8 cellular contexts compared by ENCODE assay signal in the genomic region with DNA sequence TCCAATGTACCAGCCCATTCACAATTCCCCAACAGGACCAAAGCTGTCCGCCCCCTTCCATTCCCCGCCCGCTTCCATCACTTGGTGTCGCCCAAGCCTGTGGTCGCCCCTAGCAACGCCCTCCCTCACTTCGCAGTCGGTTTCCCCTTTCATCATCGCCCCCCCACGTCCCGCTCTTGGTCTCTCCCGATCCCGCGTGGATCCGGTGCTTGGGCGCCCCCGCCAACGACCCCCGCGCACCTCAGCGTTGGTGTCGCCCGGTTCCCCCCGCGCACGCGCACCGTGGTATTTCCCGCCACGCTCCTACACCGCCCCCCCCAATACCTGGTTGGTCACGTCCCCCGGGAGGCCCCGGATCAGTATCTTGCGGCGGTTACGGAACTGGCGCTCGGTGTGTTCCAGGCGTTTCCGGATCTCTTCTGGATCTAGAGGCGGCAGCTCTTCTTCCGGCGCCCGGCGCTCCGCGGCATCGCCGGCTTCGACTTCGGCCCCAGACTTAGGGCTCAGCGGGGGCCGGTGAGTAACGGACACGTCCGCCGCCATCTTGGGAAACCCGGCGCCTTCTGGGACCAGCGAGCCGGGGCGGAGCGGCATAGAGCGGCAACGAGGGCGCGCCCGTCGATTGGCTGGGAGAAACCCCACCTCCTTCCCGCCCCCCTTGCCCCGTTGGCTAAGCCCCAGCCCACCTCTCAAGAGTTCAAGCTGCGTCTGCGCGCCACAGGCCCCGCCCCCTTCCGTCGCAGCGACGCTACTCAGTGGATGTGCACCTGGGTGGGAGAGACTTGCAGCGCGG. TPM values are rescaled to one million over a fixed set of nuclear protein-coding genes. Genes with fewer than 3 reads are reported as not detected.
A peak's percentile ranks its signal among the peaks of the same experiment; 100 is the strongest.
DNase-seq lines count a peak whose midpoint lies in the region; ATAC-seq, FAIRE-seq and TF ChIP-seq lines count a peak whose summit lies in the region.

A gene with protein sequence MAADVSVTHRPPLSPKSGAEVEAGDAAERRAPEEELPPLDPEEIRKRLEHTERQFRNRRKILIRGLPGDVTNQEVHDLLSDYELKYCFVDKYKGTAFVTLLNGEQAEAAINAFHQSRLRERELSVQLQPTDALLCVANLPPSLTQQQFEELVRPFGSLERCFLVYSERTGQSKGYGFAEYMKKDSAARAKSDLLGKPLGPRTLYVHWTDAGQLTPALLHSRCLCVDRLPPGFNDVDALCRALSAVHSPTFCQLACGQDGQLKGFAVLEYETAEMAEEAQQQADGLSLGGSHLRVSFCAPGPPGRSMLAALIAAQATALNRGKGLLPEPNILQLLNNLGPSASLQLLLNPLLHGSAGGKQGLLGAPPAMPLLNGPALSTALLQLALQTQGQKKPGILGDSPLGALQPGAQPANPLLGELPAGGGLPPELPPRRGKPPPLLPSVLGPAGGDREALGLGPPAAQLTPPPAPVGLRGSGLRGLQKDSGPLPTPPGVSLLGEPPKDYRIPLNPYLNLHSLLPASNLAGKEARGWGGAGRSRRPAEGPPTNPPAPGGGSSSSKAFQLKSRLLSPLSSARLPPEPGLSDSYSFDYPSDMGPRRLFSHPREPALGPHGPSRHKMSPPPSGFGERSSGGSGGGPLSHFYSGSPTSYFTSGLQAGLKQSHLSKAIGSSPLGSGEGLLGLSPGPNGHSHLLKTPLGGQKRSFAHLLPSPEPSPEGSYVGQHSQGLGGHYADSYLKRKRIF (minus strand): TSS at position 565 of the 793 bp plus-strand sequence. CDS start 22 bp downstream, at position 543.

- H3K27me3 ChIP-seq in BE2C: no peaks in the 10 kb centered on the region

- peak; percentile 99 for FAIRE-seq in GM19239 (lab: Jason Lieb, UNC)
- FAIRE-seq in kidney (lab: Jason Lieb, UNC): no peak

- DNase-seq in BE2C: peak; percentile 99
- peak; percentile 99 for DNase-seq in GM19239 (ENCODE audit: insufficient read length, low spot score)
- DNase-seq in NCI-H510A treated with DMSO at 0.1 percent for 48 hours (lab: John Stamatoyannopoulos, UW): peak; percentile 99
- DNase-seq in activated CD4-positive, alpha-beta T cell treated with anti-CD3 and anti-CD28 coated beads for 1 hour: peak; percentile 96
- DNase-seq in cerebellar nuclear complex (lab: John Stamatoyannopoulos, UW): peak; percentile 45 to 74
- peak; percentile 99 for DNase-seq in kidney
- DNase-seq in stimulated activated CD4-positive, alpha-beta T cell treated with anti-CD3 and anti-CD28 coated beads, Interleukin-15, amount 100 ng/mL, for 1 hour (ENCODE audit: low read depth in 1 of 2, low spot score in 1 of 2): peak; percentile 96 to 97

- no peaks in the 10 kb centered on the region for H3K9me3 ChIP-seq in BE2C
- H3K9me3 ChIP-seq in kidney (ENCODE audit: control insufficient read depth in 1 of 2, low read length in 2 of 2): no peaks in the 10 kb centered on the region

- no peaks in the 10 kb centered on the region for H3K4me1 ChIP-seq in BE2C
- H3K4me1 ChIP-seq in kidney (ENCODE audit: control insufficient read depth in 1 of 2, insufficient read depth in 1 of 2, low read depth in 1 of 2, low read length in 2 of 2): peaks cover 6 to 21% of the 10 kb centered on the region in 2 donors

- peak within 1 kb of the TSS; percentile 72 to 80 for H3K9ac ChIP-seq in kidney (ENCODE audit: low read length in 2 of 2)

- no peak for TF ChIP-seq CTCF in BE2C (IDR thresholded peaks at IDR 0.05; ENCODE audit: low read depth, low read length)
- no peak for TF ChIP-seq CTCF in kidney (IDR thresholded peaks at IDR 0.05; ENCODE audit: borderline replicate concordance, extremely low read depth, insufficient read depth)

- intact Hi-C loops in kidney (cut with DNase I): no loop called here

- ATAC-seq in HG03442 (IDR thresholded peaks at IDR 0.05; ENCODE audit: unreplicated experiment): peak; percentile 85

- H3K36me3 ChIP-seq in BE2C (peaks cover 36% of the 10 kb centered on the region), kidney (ENCODE audit: control insufficient read depth in 1 of 2, insufficient read depth in 2 of 2, low read length in 2 of 2) (peaks cover 4 to 10% of the 10 kb centered on the region in 2 donors)

- H3K4me3 ChIP-seq in BE2C (ENCODE audit: low read depth, low read length) (peak within 1 kb of the TSS; percentile 71), kidney (ENCODE audit: low read length in 2 of 2) (peak within 1 kb of the TSS; percentile 95 to 98)

- H3K27ac ChIP-seq in kidney (ENCODE audit: low read depth in 2 of 2, low read length in 2 of 2): peak within 1 kb of the TSS; percentile 85 to 86

RNA-seq across cellular contexts. Expression of the gene that starts here (rescaled TPM):
- polyA plus RNA-seq in BE2C (2012; ENCODE audit: insufficient read depth, insufficient read length, low read depth): 124 TPM
- total RNA-seq in kidney: 38.4 TPM
- 9.1 TPM for polyA plus RNA-seq in kidney (ENCODE audit: insufficient read depth, low read depth, low replicate concordance)

Comparison
In these comparisons a context has a peak if more than half of its experiments do, and no peak if none do; other contexts are left out.
1. Peak in every context shown above with its lines: DNase-seq, ATAC-seq, H3K4me3 ChIP-seq and H3K27ac ChIP-seq.